ENCODE assay signal across 20 cellular contexts in the genomic region with DNA sequence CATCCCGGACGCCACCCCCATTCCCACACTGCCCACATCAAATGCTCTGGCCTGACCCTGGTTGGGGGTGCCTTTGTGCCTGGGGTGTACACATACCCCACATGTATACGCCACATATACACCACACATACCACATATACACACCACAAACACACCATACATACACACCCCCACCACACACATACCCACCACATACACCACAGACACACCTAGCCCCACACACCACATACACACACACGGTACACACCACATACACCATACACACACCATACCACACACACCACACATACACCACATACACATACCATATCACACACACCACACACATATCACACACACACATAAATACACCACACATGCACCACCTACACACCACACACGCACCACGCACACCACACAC. TPM values are rescaled to one million over a fixed set of nuclear protein-coding genes. Genes with fewer than 3 reads are reported as not detected.
DNase-seq lines count a peak whose midpoint lies in the region; ATAC-seq, FAIRE-seq and TF ChIP-seq lines count a peak whose summit lies in the region.
"Had no signal": no experiment of that assay in that cellular context is flagged by ENCODE, and none has a peak within 500 bp of the region (broad histone marks: within the 10 kb centered on the region; RNA-seq: fewer than 3 reads in every experiment).

No MANE protein-coding gene starts in this region.

- H3K27me3 Mint-ChIP-seq in natural killer cell treated with Interleukin-12 subunit alpha and Interleukin-12 subunit beta and Interleukin-15 and Interleukin-18, amount 100 ng/mL, for 72 hours, result peaks cover 16 to 21% of the 10 kb centered on the region in 2 donors

- TF ChIP-seq POLR2A in GM12878 (IDR thresholded peaks at IDR 0.05; ENCODE audit: low read depth, low read length) (no peak), vagina (IDR thresholded peaks at IDR 0.05) (no peak)

- no peaks in the 10 kb centered on the region for H3K36me3 Mint-ChIP-seq in natural killer cell treated with Interleukin-12 subunit alpha and Interleukin-12 subunit beta and Interleukin-15 and Interleukin-18, amount 100 ng/mL, for 72 hours
- H3K36me3 Mint-ChIP-seq: CD4-positive, CD25-positive, alpha-beta regulatory T cell had no signal

- TF ChIP-seq CTCF in GM12878 (IDR thresholded peaks at IDR 0.05 in 2 of 3, conservative IDR thresholded peaks at IDR 0.05 in 1 of 3; ENCODE audit: control insufficient read depth in 2 of 3, extremely low read depth in 1 of 3, insufficient read depth in 1 of 3, low read depth in 3 of 3, low read length in 3 of 3) (no peak), vagina (IDR thresholded peaks at IDR 0.05) (no peak)

- H3K4me3 Mint-ChIP-seq in natural killer cell treated with Interleukin-12 subunit alpha and Interleukin-12 subunit beta and Interleukin-15 and Interleukin-18, amount 100 ng/mL, for 72 hours, result no peak overlapping the region
- H3K4me3 Mint-ChIP-seq: CD4-positive, CD25-positive, alpha-beta regulatory T cell had no signal

- no peaks in the 10 kb centered on the region for H3K9me3 Mint-ChIP-seq in natural killer cell treated with Interleukin-12 subunit alpha and Interleukin-12 subunit beta and Interleukin-15 and Interleukin-18, amount 100 ng/mL, for 72 hours

- H3K27me3 ChIP-seq in GM12878 (replicated peaks in 1 of 2; ENCODE audit: control insufficient read depth in 2 of 2, insufficient read depth in 2 of 2, low read length in 1 of 2), result peaks cover 3 to 6% of the 10 kb centered on the region in 2 experiments; a peak in 3 of 4 replicates
- peaks cover 12% of the 10 kb centered on the region for H3K27me3 ChIP-seq in vagina
- H3K27me3 ChIP-seq in HAP-1 (ENCODE audit: low read depth), result peaks cover 36% of the 10 kb centered on the region

- no peak overlapping the region for H3K27ac Mint-ChIP-seq in natural killer cell treated with Interleukin-12 subunit alpha and Interleukin-12 subunit beta and Interleukin-15 and Interleukin-18, amount 100 ng/mL, for 72 hours
- H3K27ac Mint-ChIP-seq: CD4-positive, CD25-positive, alpha-beta regulatory T cell had no signal

- in situ Hi-C loops in GM12878 (cut with MboI), result no loop called here
- in situ Hi-C loops in HAP-1 (cut with MboI; ENCODE audit: low sequenced_read_pairs), result no loop called here

- CTCF ChIA-PET in GM12878 (lab: Yijun Ruan, JAX), result no interaction called here

- TF ChIP-seq RAD21 in GM12878 (IDR thresholded peaks at IDR 0.05; ENCODE audit: insufficient read depth, low read depth, low read length), result no peak

- no TSS peak for BruUV-seq in GM12878 (replicated peaks; lab: Mats Ljungman, UMichigan)

- H3K4me1 ChIP-seq in GM12878 (ENCODE audit: control insufficient read depth, insufficient read depth, low read length), result peaks cover 2% of the 10 kb centered on the region; the same call in 1 of the 2 replicates
- peaks cover 9% of the 10 kb centered on the region for H3K4me1 ChIP-seq in vagina
- no peaks in the 10 kb centered on the region for H3K4me1 ChIP-seq in HAP-1

- WGBS in GM12878 (ENCODE audit: insufficient coverage, insufficient replicate concordance, low lambda C conversion rate, missing lambda C conversion rate), result 69% methylated on average over 6 of the region's 6 CpGs

- no peak overlapping the region for H3K4me2 ChIP-seq in GM12878 (ENCODE audit: control insufficient read depth, insufficient read depth)

- H3K9me3 ChIP-seq in GM12878 (replicated peaks; ENCODE audit: control insufficient read depth, insufficient read depth, low read length), result no peaks in the 10 kb centered on the region; the same call in 2 of the 3 replicates
- H3K9me3 ChIP-seq in vagina, result no peaks in the 10 kb centered on the region
- H3K9me3 ChIP-seq in HAP-1, result no peaks in the 10 kb centered on the region
- H3K9me3 ChIP-seq: SJSA1 had no signal

- no peak for DNase-seq in GM12878 (ENCODE audit: low read depth, low spot score)
- DNase-seq in natural killer cell treated with Interleukin-12 subunit alpha and Interleukin-12 subunit beta and Interleukin-15 and Interleukin-18, amount 100 ng/mL, for 72 hours (ENCODE audit: low spot score), result no peak
- no peak for DNase-seq in vagina (ENCODE audit: extremely low spot score in 2 of 2)
- no peak for DNase-seq in HAP-1 (ENCODE audit: low spot score in 2 of 2)
- DNase-seq: CD4-positive, CD25-positive, alpha-beta regulatory T cell; EL; GF-D8; KG1; NCI-H1092; NCI-H1436; NCI-H187 treated with DMSO at 0.1 percent for 48 hours; NCI-H2107; NCI-H446 treated with DMSO at 0.1 percent for 48 hours; NCI-H526 treated with DMSO at 0.1 percent for 48 hours; OCI-M1 had no signal

- FAIRE-seq in GM12878 (lab: Jason Lieb, UNC), result no peak
- FAIRE-seq: H54, RCC 7860 had no signal

- intact Hi-C loops in GM12878 (cut with micrococcal nuclease; ENCODE audit: unreplicated experiment) (no loop called here), vagina (cut with DNase I) (no loop called here)

- no peaks in the 10 kb centered on the region for H3K36me3 ChIP-seq in GM12878 (ENCODE audit: control insufficient read depth in 2 of 2, insufficient read depth in 2 of 2, low read length in 1 of 2)
- H3K36me3 ChIP-seq in vagina, result no peaks in the 10 kb centered on the region
- no peaks in the 10 kb centered on the region for H3K36me3 ChIP-seq in HAP-1 (replicated peaks)
- H3K36me3 ChIP-seq: SJSA1 had no signal

- peaks cover 16 to 21% of the 10 kb centered on the region in 2 donors for H3K4me1 Mint-ChIP-seq in natural killer cell treated with Interleukin-12 subunit alpha and Interleukin-12 subunit beta and Interleukin-15 and Interleukin-18, amount 100 ng/mL, for 72 hours (ENCODE audit: low read depth in 2 of 2)

- no peak overlapping the region for H3K4me3 ChIP-seq in GM12878
- H3K4me3 ChIP-seq in vagina, result no peak overlapping the region
- H3K4me3 ChIP-seq in HAP-1, result no peak overlapping the region
- H3K4me3 ChIP-seq: SJSA1 had no signal

- H3K9ac ChIP-seq in GM12878 (ENCODE audit: control insufficient read depth, insufficient read depth, low read length), result no peak overlapping the region

- H2AFZ ChIP-seq in GM12878 (ENCODE audit: control insufficient read depth, low read depth, low read length), result no peak overlapping the region

- RAD21 ChIA-PET in GM12878 (lab: Charles Lee; ENCODE audit: unreplicated experiment), result no interaction called here

- SMC1A ChIA-PET in GM12878 (lab: Charles Lee; ENCODE audit: uncharacterized antibody, unreplicated experiment), result no interaction called here

- no peak for ATAC-seq in GM12878
- peak; percentile 1 to 5 for ATAC-seq in natural killer cell treated with Interleukin-12 subunit alpha and Interleukin-12 subunit beta and Interleukin-15 and Interleukin-18, amount 100 ng/mL, for 72 hours
- ATAC-seq: Right ventricle myocardium inferior had no signal

- no peaks in the 10 kb centered on the region for H4K20me1 ChIP-seq in GM12878 (ENCODE audit: control insufficient read depth, insufficient read depth)

- no peaks in the 10 kb centered on the region for H3K79me2 ChIP-seq in GM12878 (ENCODE audit: control insufficient read depth, insufficient read depth, low read length)

- POLR2A ChIA-PET in GM12878 (lab: Charles Lee), result no interaction called here

- TF ChIP-seq EP300 in GM12878 (IDR thresholded peaks at IDR 0.05; ENCODE audit: borderline replicate concordance in 1 of 2, control insufficient read depth in 1 of 2, low read depth in 2 of 2, low read length in 2 of 2), result no peak

- no peak overlapping the region for H3K27ac ChIP-seq in GM12878 (ENCODE audit: control insufficient read depth, insufficient read depth)
- no peak overlapping the region for H3K27ac ChIP-seq in vagina
- H3K27ac ChIP-seq: HL-60, SJSA1 had no signal

RNA-seq across cellular contexts. Expression of a gene that starts 10.2 kb away (rescaled TPM):
- total RNA-seq in GM12878 (2013; cell fraction: nucleolus; rRNA removed), result 0.83 and 1.2 TPM in 2 replicates
- 0.11 TPM in 1 of 2 replicates, not detected in the other for total RNA-seq in GM12878 (2014; rRNA removed)
- not detected in 2 replicates for total RNA-seq in GM12878 (2014; rRNA removed; fragmentation: Illumina TruSeq; extraction: Trizol)
- total RNA-seq in GM12878 (2021), result 0.10 and 0.19 TPM in 2 replicates
- polyA plus RNA-seq in GM12878 (2011; ENCODE audit: low read depth), result 0.46 TPM
- 0.05 TPM in 1 of 2 replicates, not detected in the other for polyA plus RNA-seq in GM12878 (2011; rRNA removed)
- polyA plus RNA-seq in GM12878 (2011; cell fraction: cytosol; rRNA removed), result 0.04 and 0.10 TPM in 2 replicates
- 1.2 and 1.3 TPM in 2 replicates for polyA plus RNA-seq in GM12878 (2011; cell fraction: nucleus; rRNA removed)
- 1.00 and 1.4 TPM in 2 replicates for polyA plus RNA-seq in GM12878 (2012)
- polyA plus RNA-seq in GM12878 (2014; fragmentation: Illumina TruSeq; extraction: Trizol), result 0.04 TPM in 1 of 2 replicates, not detected in the other
- polyA plus RNA-seq in GM12878 (2014; fragmentation: Nextera tagmentation; extraction: Ambion mirVana), result not detected
- 0.10 TPM in 1 of 2 replicates, not detected in the other for polyA plus RNA-seq in GM12878 (2014; rRNA removed)
- not detected for polyA plus RNA-seq in GM12878 (2016; fragmentation: Nextera tagmentation; extraction: Ambion mirVana)
- not detected in 2 replicates for polyA minus RNA-seq in GM12878 (2011; rRNA and poly(A)+ RNA removed)
- not detected in 2 replicates for polyA minus RNA-seq in GM12878 (2011; cell fraction: cytosol; rRNA and poly(A)+ RNA removed)
- polyA minus RNA-seq in GM12878 (2011; cell fraction: nucleus; rRNA and poly(A)+ RNA removed), result 0.24 TPM in 1 of 2 replicates, not detected in the other
- total RNA-seq in natural killer cell treated with Interleukin-12 subunit alpha and Interleukin-12 subunit beta and Interleukin-15 and Interleukin-18, amount 100 ng/mL, for 72 hours, result under 1 TPM; 0.67 TPM
- total RNA-seq in vagina, result 0.49 TPM
- total RNA-seq: Right ventricle myocardium inferior, SJSA1 had no signal
- polyA plus RNA-seq: CD4-positive, CD25-positive, alpha-beta regulatory T cell had no signal

RNA-seq across cellular contexts. Expression of a gene that starts 35.1 kb away (rescaled TPM):
- 129 and 142 TPM in 2 replicates for total RNA-seq in GM12878 (2013; cell fraction: nucleolus; rRNA removed)
- 63.3 and 67.8 TPM in 2 replicates for total RNA-seq in GM12878 (2014; rRNA removed)
- 21.2 and 21.7 TPM in 2 replicates for total RNA-seq in GM12878 (2014; rRNA removed; fragmentation: Illumina TruSeq; extraction: Trizol)
- 185 and 207 TPM in 2 replicates for total RNA-seq in GM12878 (2021)
- polyA plus RNA-seq in GM12878 (2011; ENCODE audit: low read depth), result 58.7 TPM
- polyA plus RNA-seq in GM12878 (2011; rRNA removed), result 22.5 and 40.1 TPM in 2 replicates
- 52.3 and 74.7 TPM in 2 replicates for polyA plus RNA-seq in GM12878 (2011; cell fraction: cytosol; rRNA removed)
- 425 and 583 TPM in 2 replicates for polyA plus RNA-seq in GM12878 (2011; cell fraction: nucleus; rRNA removed)
- 158 and 192 TPM in 2 replicates for polyA plus RNA-seq in GM12878 (2012)
- polyA plus RNA-seq in GM12878 (2014; fragmentation: Illumina TruSeq; extraction: Trizol), result 13.4 and 35.3 TPM in 2 replicates
- polyA plus RNA-seq in GM12878 (2014; fragmentation: Nextera tagmentation; extraction: Ambion mirVana), result 1 to 10 TPM; 1.2 to 5.9 TPM
- polyA plus RNA-seq in GM12878 (2014; rRNA removed), result 151 and 182 TPM in 2 replicates
- polyA plus RNA-seq in GM12878 (2016; fragmentation: Nextera tagmentation; extraction: Ambion mirVana), result 100 to 1,000 TPM in 1 of 2 experiments, 10 to 100 TPM in 1; 89.7 to 110 TPM
- 21.7 and 42.7 TPM in 2 replicates for polyA minus RNA-seq in GM12878 (2011; rRNA and poly(A)+ RNA removed)
- 28.9 and 30.2 TPM in 2 replicates for polyA minus RNA-seq in GM12878 (2011; cell fraction: cytosol; rRNA and poly(A)+ RNA removed)
- 40.9 and 71.2 TPM in 2 replicates for polyA minus RNA-seq in GM12878 (2011; cell fraction: nucleus; rRNA and poly(A)+ RNA removed)
- 100 to 1,000 TPM; 321 to 444 TPM for total RNA-seq in natural killer cell treated with Interleukin-12 subunit alpha and Interleukin-12 subunit beta and Interleukin-15 and Interleukin-18, amount 100 ng/mL, for 72 hours
- total RNA-seq in vagina, result 114 TPM

RNA-seq across cellular contexts. Expression of a gene that starts 41.0 kb away (rescaled TPM):
- 163 and 166 TPM in 2 replicates for total RNA-seq in GM12878 (2013; cell fraction: nucleolus; rRNA removed)
- total RNA-seq in GM12878 (2014; rRNA removed) (370 and 414 TPM in 2 replicates), GM12878 (2014; rRNA removed; fragmentation: Illumina TruSeq; extraction: Trizol) (243 and 253 TPM in 2 replicates), GM12878 (2021) (357 and 368 TPM in 2 replicates), vagina (not detected)
- 302 TPM for polyA plus RNA-seq in GM12878 (2011; ENCODE audit: low read depth)
- polyA plus RNA-seq in GM12878 (2011; rRNA removed) (117 and 280 TPM in 2 replicates), GM12878 (2014; fragmentation: Illumina TruSeq; extraction: Trizol) (97.1 and 294 TPM in 2 replicates), GM12878 (2014; fragmentation: Nextera tagmentation; extraction: Ambion mirVana) (10 to 100 TPM; 38.8 to 76.5 TPM), GM12878 (2014; rRNA removed) (400 and 502 TPM in 2 replicates), GM12878 (2016; fragmentation: Nextera tagmentation; extraction: Ambion mirVana) (100 to 1,000 TPM; 268 to 283 TPM)
- 347 and 501 TPM in 2 replicates for polyA plus RNA-seq in GM12878 (2011; cell fraction: cytosol; rRNA removed)
- polyA plus RNA-seq in GM12878 (2011; cell fraction: nucleus; rRNA removed), result 160 and 176 TPM in 2 replicates
- polyA plus RNA-seq in GM12878 (2012), result 480 and 877 TPM in 2 replicates
- 144 and 359 TPM in 2 replicates for polyA minus RNA-seq in GM12878 (2011; rRNA and poly(A)+ RNA removed)
- 143 and 156 TPM in 2 replicates for polyA minus RNA-seq in GM12878 (2011; cell fraction: cytosol; rRNA and poly(A)+ RNA removed)
- 66.9 and 93.6 TPM in 2 replicates for polyA minus RNA-seq in GM12878 (2011; cell fraction: nucleus; rRNA and poly(A)+ RNA removed)
- total RNA-seq in natural killer cell treated with Interleukin-12 subunit alpha and Interleukin-12 subunit beta and Interleukin-15 and Interleukin-18, amount 100 ng/mL, for 72 hours, result 1 to 10 TPM in 1 of 2 donors, under 1 TPM in 1; 0.93 to 1.8 TPM

RNA-seq across cellular contexts. Expression of a gene that starts 41.0 kb away (rescaled TPM):
- 9.6 and 11.0 TPM in 2 replicates for total RNA-seq in GM12878 (2013; cell fraction: nucleolus; rRNA removed)
- 90.6 and 104 TPM in 2 replicates for total RNA-seq in GM12878 (2014; rRNA removed)
- total RNA-seq in GM12878 (2014; rRNA removed; fragmentation: Illumina TruSeq; extraction: Trizol), result 14.1 and 15.6 TPM in 2 replicates
- total RNA-seq in GM12878 (2021), result 71.2 and 80.6 TPM in 2 replicates
- 57.5 TPM for polyA plus RNA-seq in GM12878 (2011; ENCODE audit: low read depth)
- 8.3 and 15.9 TPM in 2 replicates for polyA plus RNA-seq in GM12878 (2011; rRNA removed)
- 41.8 and 54.8 TPM in 2 replicates for polyA plus RNA-seq in GM12878 (2011; cell fraction: cytosol; rRNA removed)
- polyA plus RNA-seq in GM12878 (2011; cell fraction: nucleus; rRNA removed), result 25.1 and 27.7 TPM in 2 replicates
- polyA plus RNA-seq in GM12878 (2012), result 69.9 and 85.8 TPM in 2 replicates
- polyA plus RNA-seq in GM12878 (2014; fragmentation: Illumina TruSeq; extraction: Trizol), result 5.2 and 11.1 TPM in 2 replicates
- 10 to 100 TPM; 10.9 to 27.3 TPM for polyA plus RNA-seq in GM12878 (2014; fragmentation: Nextera tagmentation; extraction: Ambion mirVana)
- polyA plus RNA-seq in GM12878 (2014; rRNA removed), result 115 and 118 TPM in 2 replicates
- polyA plus RNA-seq in GM12878 (2016; fragmentation: Nextera tagmentation; extraction: Ambion mirVana), result 10 to 100 TPM; 86.9 to 90.4 TPM
- polyA minus RNA-seq in GM12878 (2011; rRNA and poly(A)+ RNA removed), result 11.8 and 16.9 TPM in 2 replicates
- polyA minus RNA-seq in GM12878 (2011; cell fraction: cytosol; rRNA and poly(A)+ RNA removed), result 4.4 and 4.8 TPM in 2 replicates
- polyA minus RNA-seq in GM12878 (2011; cell fraction: nucleus; rRNA and poly(A)+ RNA removed), result 7.6 and 12.1 TPM in 2 replicates
- total RNA-seq in natural killer cell treated with Interleukin-12 subunit alpha and Interleukin-12 subunit beta and Interleukin-15 and Interleukin-18, amount 100 ng/mL, for 72 hours, result 10 to 100 TPM; 79.6 to 89.7 TPM
- 263 TPM for total RNA-seq in vagina

RNA-seq across cellular contexts. Expression of a gene that starts 58.0 kb away (rescaled TPM):
- total RNA-seq in GM12878 (2013; cell fraction: nucleolus; rRNA removed), result 337 and 389 TPM in 2 replicates
- 2,833 and 3,056 TPM in 2 replicates for total RNA-seq in GM12878 (2014; rRNA removed)
- 4,466 and 4,585 TPM in 2 replicates for total RNA-seq in GM12878 (2014; rRNA removed; fragmentation: Illumina TruSeq; extraction: Trizol)
- total RNA-seq in GM12878 (2021), result 4,047 and 4,139 TPM in 2 replicates
- polyA plus RNA-seq in GM12878 (2011; ENCODE audit: low read depth), result 3,782 TPM
- polyA plus RNA-seq in GM12878 (2011; rRNA removed), result 2,203 and 3,275 TPM in 2 replicates
- 6,871 and 7,631 TPM in 2 replicates for polyA plus RNA-seq in GM12878 (2011; cell fraction: cytosol; rRNA removed)
- 984 and 1,594 TPM in 2 replicates for polyA plus RNA-seq in GM12878 (2011; cell fraction: nucleus; rRNA removed)
- 5,988 and 6,622 TPM in 2 replicates for polyA plus RNA-seq in GM12878 (2012)
- 763 and 2,654 TPM in 2 replicates for polyA plus RNA-seq in GM12878 (2014; fragmentation: Illumina TruSeq; extraction: Trizol)
- 1,000 to 10,000 TPM; 5,523 to 5,578 TPM for polyA plus RNA-seq in GM12878 (2014; fragmentation: Nextera tagmentation; extraction: Ambion mirVana)
- polyA plus RNA-seq in GM12878 (2014; rRNA removed), result 2,615 and 3,329 TPM in 2 replicates
- 1,000 to 10,000 TPM; 4,207 to 4,390 TPM for polyA plus RNA-seq in GM12878 (2016; fragmentation: Nextera tagmentation; extraction: Ambion mirVana)
- 545 and 1,896 TPM in 2 replicates for polyA minus RNA-seq in GM12878 (2011; rRNA and poly(A)+ RNA removed)
- 1,252 and 1,303 TPM in 2 replicates for polyA minus RNA-seq in GM12878 (2011; cell fraction: cytosol; rRNA and poly(A)+ RNA removed)
- 228 and 274 TPM in 2 replicates for polyA minus RNA-seq in GM12878 (2011; cell fraction: nucleus; rRNA and poly(A)+ RNA removed)
- 1,000 to 10,000 TPM; 1,532 to 1,595 TPM for total RNA-seq in natural killer cell treated with Interleukin-12 subunit alpha and Interleukin-12 subunit beta and Interleukin-15 and Interleukin-18, amount 100 ng/mL, for 72 hours
- total RNA-seq in vagina, result 1,554 TPM

Comparison
In these comparisons a context has a peak if more than half of its experiments do, and no peak if none do; other contexts are left out.
1. RNA of a gene that starts 41.0 kb away (total RNA-seq): 163 to 414 TPM in GM12878; 0.93 to 1.8 TPM in natural killer cell treated with Interleukin-12 subunit alpha and Interleukin-12 subunit beta and Interleukin-15 and Interleukin-18, amount 100 ng/mL, for 72 hours and not detected in vagina (single experiment); every median in the first group is over 10 times any median in the second.